ENCODE assay signal across 20 cellular contexts in the genomic region with DNA sequence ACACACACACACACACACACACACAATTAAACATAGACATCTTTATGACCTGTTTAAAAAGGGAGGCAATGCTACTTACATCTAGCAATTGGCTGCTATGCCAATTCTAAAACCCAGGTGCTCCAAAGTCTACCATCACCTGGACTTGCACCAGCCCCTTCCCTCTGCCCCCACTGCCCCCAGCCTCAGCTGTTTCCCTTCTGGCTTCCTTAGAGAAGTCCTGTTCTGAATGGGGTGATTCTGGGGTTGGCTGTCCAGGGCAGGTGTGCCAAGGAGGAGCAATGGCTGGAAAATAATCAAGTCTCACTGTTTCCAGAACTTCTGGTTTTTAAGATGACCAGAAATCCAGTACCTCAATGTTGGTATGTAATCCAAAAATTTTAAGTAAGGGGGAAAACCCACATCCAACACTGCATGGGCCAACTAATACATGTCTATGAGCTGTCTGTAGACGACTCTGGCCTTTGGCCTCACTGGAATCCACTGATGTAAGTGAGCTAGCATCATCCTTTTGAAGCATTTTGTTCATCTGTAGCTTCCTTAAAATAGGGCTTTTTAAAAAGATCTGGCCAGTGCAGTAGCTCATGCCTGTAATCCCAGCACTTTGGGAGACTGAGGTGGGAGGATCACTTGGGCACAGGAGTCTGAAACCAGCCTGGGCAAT. TPM values are rescaled to one million over a fixed set of nuclear protein-coding genes. Genes with fewer than 3 reads are reported as not detected.
DNase-seq lines count a peak whose midpoint lies in the region; ATAC-seq and TF ChIP-seq lines count a peak whose summit lies in the region.
"Had no signal": no experiment of that assay in that cellular context is flagged by ENCODE, and none has a peak within 500 bp of the region (broad histone marks: within the 10 kb centered on the region; RNA-seq: fewer than 3 reads in every experiment).

No MANE protein-coding gene starts in this region.

- no peak for TF ChIP-seq CTCF in endodermal cell (conservative IDR thresholded peaks at IDR 0.05)
- no peak for TF ChIP-seq CTCF in osteocyte (IDR thresholded peaks at IDR 0.05)

- WGBS in endodermal cell (ENCODE audit: insufficient coverage in 1 of 2, insufficient read length in 1 of 2), 2 experiments = 78 to 100% methylated on average over 1 of the region's 1 CpG

- DNase-seq in activated CD4-positive, alpha-beta T cell treated with anti-CD3 and anti-CD28 coated beads, Interleukin-2, amount 10 ng/mL, durations not matched to agents 7 days and 5 days = no peak
- no peak for DNase-seq in activated CD4-positive, alpha-beta T cell treated with anti-CD3 and anti-CD28 coated beads for 4 hours
- DNase-seq in Karpas-422 (no peak), endodermal cell (peak; percentile 35), osteocyte (ENCODE audit: extremely low spot score, unreplicated experiment) (no peak), T-helper 9 cell (no peak), iPS-NIHi7 (ENCODE audit: extremely low spot score) (no peak)
- DNase-seq: activated B cell treated with CpG ODN at 0.5 μM for 24 hours; activated T-cell treated with anti-CD3 and anti-CD28 coated beads, Interleukin-2, amount 50 U/mL, for 48 hours; anterior cingulate cortex; Calu3; dermis blood vessel endothelial cell; heart right ventricle; left cardiac atrium; NCI-H187 treated with DMSO at 0.1 percent for 48 hours; NCI-H526; stimulated activated CD4-positive, alpha-beta T cell treated with anti-CD3 and anti-CD28 coated beads, Interleukin-1b, Interleukin-23, amount 100 ng/mL, for 48 hours had no signal

- H3K9ac ChIP-seq in Karpas-422 (ENCODE audit: low read length) = peak overlapping the region; percentile 7; the same call in 1 of the 2 replicates
- H3K9ac ChIP-seq in endodermal cell (ENCODE audit: extremely low read depth, low read length, poor library complexity, severe bottlenecking) = no peak overlapping the region

- no peaks in the 10 kb centered on the region for H3K9me3 Mint-ChIP-seq in activated CD4-positive, alpha-beta T cell treated with anti-CD3 and anti-CD28 coated beads, Interleukin-2, amount 10 ng/mL, durations not matched to agents 7 days and 5 days
- H3K9me3 Mint-ChIP-seq in endodermal cell (no peaks in the 10 kb centered on the region), osteocyte (ENCODE audit: unreplicated experiment) (no peaks in the 10 kb centered on the region)
- H3K9me3 Mint-ChIP-seq: activated B cell treated with CpG ODN at 0.5 μM for 24 hours had no signal

- H3K4me3 Mint-ChIP-seq in activated CD4-positive, alpha-beta T cell treated with anti-CD3 and anti-CD28 coated beads, Interleukin-2, amount 10 ng/mL, durations not matched to agents 7 days and 5 days = peak overlapping the region; percentile 85
- H3K4me3 Mint-ChIP-seq in endodermal cell (peak overlapping the region; percentile 98), osteocyte (ENCODE audit: unreplicated experiment) (peak overlapping the region; percentile 98)

- peaks cover 13% of the 10 kb centered on the region for H3K36me3 ChIP-seq in Karpas-422 (ENCODE audit: insufficient read depth, low read length)
- peaks cover 13% of the 10 kb centered on the region for H3K36me3 ChIP-seq in endodermal cell (ENCODE audit: control insufficient read depth, insufficient read depth, low read length)

- H2AFZ ChIP-seq in Karpas-422 (ENCODE audit: low read length) = no peak overlapping the region

- POLR2A ChIA-PET in activated CD4-positive, alpha-beta T cell treated with anti-CD3 and anti-CD28 coated beads, Interleukin-2, amount 10 ng/mL, durations not matched to agents 7 days and 5 days (lab: Charles Lee) = no interaction called here

- CTCF ChIA-PET in activated CD4-positive, alpha-beta T cell treated with anti-CD3 and anti-CD28 coated beads, Interleukin-2, amount 10 ng/mL, durations not matched to agents 7 days and 5 days (lab: Charles Lee) = interaction anchor here (0.5 to 0.7 kb wide), 2 partner anchors 10 to 487 kb away, joined by 3 read pairs; no protein-coding TSS in a partner anchor

- peaks cover 35% of the 10 kb centered on the region for H3K4me1 Mint-ChIP-seq in activated CD4-positive, alpha-beta T cell treated with anti-CD3 and anti-CD28 coated beads, Interleukin-2, amount 10 ng/mL, durations not matched to agents 7 days and 5 days
- H3K4me1 Mint-ChIP-seq in endodermal cell = peaks cover 23% of the 10 kb centered on the region
- H3K4me1 Mint-ChIP-seq in osteocyte (ENCODE audit: unreplicated experiment) = peaks cover 60% of the 10 kb centered on the region

- H3K27ac ChIP-seq in Karpas-422 (ENCODE audit: low read length) (no peak overlapping the region), endodermal cell (ENCODE audit: low read depth, low read length) (no peak overlapping the region)
- H3K27ac ChIP-seq: right atrium auricular region had no signal

- H3K27me3 ChIP-seq in Karpas-422 (ENCODE audit: low read length) (no peaks in the 10 kb centered on the region), endodermal cell (ENCODE audit: control insufficient read depth, insufficient read depth, low read length, poor library complexity, severe bottlenecking) (no peaks in the 10 kb centered on the region)
- H3K27me3 ChIP-seq: heart right ventricle, right atrium auricular region had no signal

- H3K4me3 ChIP-seq in Karpas-422 (ENCODE audit: low read length) (no peak overlapping the region), endodermal cell (ENCODE audit: low read length) (no peak overlapping the region)
- H3K4me3 ChIP-seq: right atrium auricular region had no signal

- H3K27ac Mint-ChIP-seq in activated CD4-positive, alpha-beta T cell treated with anti-CD3 and anti-CD28 coated beads, Interleukin-2, amount 10 ng/mL, durations not matched to agents 7 days and 5 days = no peak overlapping the region
- H3K27ac Mint-ChIP-seq in endodermal cell (no peak overlapping the region), osteocyte (ENCODE audit: unreplicated experiment) (peak overlapping the region; percentile 7)

- H3K4me1 ChIP-seq in Karpas-422 (ENCODE audit: low read length) (peaks cover 27% of the 10 kb centered on the region), endodermal cell (ENCODE audit: control insufficient read depth, insufficient read depth, low read length) (peaks cover 7% of the 10 kb centered on the region)

- H3K27me3 Mint-ChIP-seq in activated CD4-positive, alpha-beta T cell treated with anti-CD3 and anti-CD28 coated beads, Interleukin-2, amount 10 ng/mL, durations not matched to agents 7 days and 5 days = no peaks in the 10 kb centered on the region
- H3K27me3 Mint-ChIP-seq in endodermal cell (ENCODE audit: insufficient read depth) = peaks cover 1% of the 10 kb centered on the region
- no peaks in the 10 kb centered on the region for H3K27me3 Mint-ChIP-seq in osteocyte (ENCODE audit: unreplicated experiment)
- H3K27me3 Mint-ChIP-seq: activated B cell treated with CpG ODN at 0.5 μM for 24 hours had no signal

- peaks cover 51% of the 10 kb centered on the region for H3K79me2 ChIP-seq in Karpas-422 (ENCODE audit: low read length)

- H4K20me1 ChIP-seq in Karpas-422 (ENCODE audit: insufficient read depth, low read depth, low read length) = no peaks in the 10 kb centered on the region

- H3K9me2 ChIP-seq in Karpas-422 (replicated peaks; ENCODE audit: insufficient read depth, low read length) = no peaks in the 10 kb centered on the region

- peak overlapping the region; percentile 98 for H3K4me2 ChIP-seq in Karpas-422 (ENCODE audit: low read depth, low read length, poor library complexity, severe bottlenecking)

- peaks cover 9% of the 10 kb centered on the region for H3K36me3 Mint-ChIP-seq in activated CD4-positive, alpha-beta T cell treated with anti-CD3 and anti-CD28 coated beads, Interleukin-2, amount 10 ng/mL, durations not matched to agents 7 days and 5 days (ENCODE audit: low read depth)
- H3K36me3 Mint-ChIP-seq in endodermal cell (ENCODE audit: low read depth) (peaks cover 14% of the 10 kb centered on the region), osteocyte (ENCODE audit: unreplicated experiment) (peaks cover 18% of the 10 kb centered on the region)

- no peaks in the 10 kb centered on the region for H3K9me3 ChIP-seq in Karpas-422 (ENCODE audit: low read length)
- H3K9me3 ChIP-seq in endodermal cell (ENCODE audit: control insufficient read depth, low read length) = no peaks in the 10 kb centered on the region
- H3K9me3 ChIP-seq: heart right ventricle, right atrium auricular region had no signal

- ATAC-seq in HG03571 (IDR thresholded peaks at IDR 0.05; ENCODE audit: unreplicated experiment) = no peak
- ATAC-seq: heart right ventricle, left cardiac atrium had no signal

RNA-seq across cellular contexts. Expression of gene IFT20, which starts 2.1 kb away (rescaled TPM):
- 10 to 100 TPM; 20.5 to 22.3 TPM for total RNA-seq in activated CD4-positive, alpha-beta T cell treated with anti-CD3 and anti-CD28 coated beads, Interleukin-2, amount 10 ng/mL, durations not matched to agents 7 days and 5 days
- 44.5 and 56.6 TPM in 2 replicates for total RNA-seq in Karpas-422 (2014; rRNA removed; shearing (Covaris generic); ENCODE audit: low replicate concordance)
- total RNA-seq in endodermal cell (10 to 100 TPM; 28.9 to 34.3 TPM), osteocyte (55.3 and 61.9 TPM in 2 replicates)
- polyA plus RNA-seq in endodermal cell (2013, experiment 1 of 2) = 34.4 TPM
- 35.6 TPM for polyA plus RNA-seq in endodermal cell (2013, experiment 2 of 2)

RNA-seq across cellular contexts. Expression of gene TNFAIP1, which starts 2.3 kb away (rescaled TPM):
- total RNA-seq in activated CD4-positive, alpha-beta T cell treated with anti-CD3 and anti-CD28 coated beads, Interleukin-2, amount 10 ng/mL, durations not matched to agents 7 days and 5 days = 10 to 100 TPM; 21.0 to 22.0 TPM
- 8.5 and 16.6 TPM in 2 replicates for total RNA-seq in Karpas-422 (2014; rRNA removed; shearing (Covaris generic); ENCODE audit: low replicate concordance)
- total RNA-seq in endodermal cell = 10 to 100 TPM; 29.9 to 36.1 TPM
- 29.7 TPM for polyA plus RNA-seq in endodermal cell (2013, experiment 1 of 2)
- polyA plus RNA-seq in endodermal cell (2013, experiment 2 of 2) = 27.6 TPM
- total RNA-seq in osteocyte = 57.0 and 59.2 TPM in 2 replicates

RNA-seq across cellular contexts. Expression of gene TMEM97, which starts 14.2 kb away (rescaled TPM):
- total RNA-seq in activated CD4-positive, alpha-beta T cell treated with anti-CD3 and anti-CD28 coated beads, Interleukin-2, amount 10 ng/mL, durations not matched to agents 7 days and 5 days = 10 to 100 TPM; 24.4 to 34.8 TPM
- 38.9 and 74.3 TPM in 2 replicates for total RNA-seq in Karpas-422 (2014; rRNA removed; shearing (Covaris generic); ENCODE audit: low replicate concordance)
- total RNA-seq in endodermal cell = 10 to 100 TPM; 72.1 to 80.7 TPM
- polyA plus RNA-seq in endodermal cell (2013, experiment 1 of 2) = 137 TPM
- 133 TPM for polyA plus RNA-seq in endodermal cell (2013, experiment 2 of 2)
- 58.5 and 60.5 TPM in 2 replicates for total RNA-seq in osteocyte

RNA-seq across cellular contexts. Expression of gene POLDIP2, which starts 24.1 kb away (rescaled TPM):
- 10 to 100 TPM; 61.6 to 67.7 TPM for total RNA-seq in activated CD4-positive, alpha-beta T cell treated with anti-CD3 and anti-CD28 coated beads, Interleukin-2, amount 10 ng/mL, durations not matched to agents 7 days and 5 days
- total RNA-seq in Karpas-422 (2014; rRNA removed; shearing (Covaris generic); ENCODE audit: low replicate concordance) = 71.1 and 98.3 TPM in 2 replicates
- total RNA-seq in endodermal cell = 10 to 100 TPM; 69.0 to 72.1 TPM
- 56.7 TPM for polyA plus RNA-seq in endodermal cell (2013, experiment 1 of 2)
- polyA plus RNA-seq in endodermal cell (2013, experiment 2 of 2) = 51.2 TPM
- total RNA-seq in osteocyte = 79.8 and 80.2 TPM in 2 replicates

RNA-seq across cellular contexts. Expression of gene SEBOX, which starts 31.8 kb away (rescaled TPM):
- total RNA-seq in activated CD4-positive, alpha-beta T cell treated with anti-CD3 and anti-CD28 coated beads, Interleukin-2, amount 10 ng/mL, durations not matched to agents 7 days and 5 days = not detected
- not detected in 2 replicates for total RNA-seq in Karpas-422 (2014; rRNA removed; shearing (Covaris generic); ENCODE audit: low replicate concordance)
- total RNA-seq in endodermal cell = not detected
- polyA plus RNA-seq in endodermal cell (2013, experiment 1 of 2) = not detected
- not detected for polyA plus RNA-seq in endodermal cell (2013, experiment 2 of 2)
- not detected in 2 replicates for total RNA-seq in osteocyte
- total RNA-seq: activated B cell treated with CpG ODN at 0.5 μM for 24 hours, Calu3, dermis blood vessel endothelial cell, heart right ventricle, left cardiac atrium, right atrium auricular region, temporal lobe had no signal
- polyA plus RNA-seq: heart right ventricle had no signal
